ENCODE assay signal across 20 cellular contexts in the genomic region with DNA sequence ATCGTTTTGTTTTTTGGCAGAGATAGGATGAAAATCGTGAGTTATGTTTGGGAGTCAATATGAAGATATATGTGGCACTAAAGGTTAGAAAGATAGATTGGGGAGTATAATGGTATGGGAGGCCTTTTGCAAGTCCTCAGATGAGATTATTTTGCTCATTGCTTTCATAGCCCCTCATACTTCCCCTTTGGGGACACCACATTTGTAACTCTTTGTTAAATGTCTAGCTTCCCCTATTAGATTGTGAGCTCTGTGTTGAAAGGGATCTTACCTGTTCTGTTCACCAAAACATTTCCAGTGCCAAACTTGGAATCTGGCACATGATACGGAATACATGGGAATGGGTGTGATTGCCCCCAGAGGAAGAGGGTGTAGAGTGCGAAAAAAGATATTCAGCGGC.
"Had no signal": no experiment of that assay in that cellular context is flagged by ENCODE, and none has a peak within 500 bp of the region (broad histone marks: within the 10 kb centered on the region; RNA-seq: fewer than 3 reads in every experiment).

No MANE protein-coding gene starts in this region.

- H3K4me1 ChIP-seq: colonic mucosa, upper lobe of left lung had no signal

- H3K27me3 ChIP-seq: colonic mucosa, dorsolateral prefrontal cortex, upper lobe of left lung had no signal

- H3K27me3 Mint-ChIP-seq: activated CD4-positive, alpha-beta T cell treated with anti-CD3 and anti-CD28 coated beads, Interleukin-2, amount 10 ng/mL, durations not matched to agents 24 days and 14 days; activated CD8-positive, alpha-beta memory T cell treated with anti-CD3 and anti-CD28 coated beads, Interleukin-2, amount 10 ng/mL, durations not matched to agents 7 days and 5 days; activated CD8-positive, alpha-beta T cell treated with anti-CD3 and anti-CD28 coated beads for 36 hours; activated naive CD4-positive, alpha-beta T cell treated with anti-CD3 and anti-CD28 coated beads, Interleukin-2, amount 10 ng/mL, durations not matched to agents 7 days and 5 days; effector memory CD8-positive, alpha-beta T cell; progenitor cell of endocrine pancreas; T-cell had no signal

- H3K4me1 Mint-ChIP-seq: activated CD4-positive, alpha-beta T cell treated with anti-CD3 and anti-CD28 coated beads, Interleukin-2, amount 10 ng/mL, durations not matched to agents 24 days and 14 days; activated CD8-positive, alpha-beta memory T cell treated with anti-CD3 and anti-CD28 coated beads, Interleukin-2, amount 10 ng/mL, durations not matched to agents 7 days and 5 days had no signal

- H3K27ac Mint-ChIP-seq: activated CD4-positive, alpha-beta T cell treated with anti-CD3 and anti-CD28 coated beads, Interleukin-2, amount 10 ng/mL, durations not matched to agents 24 days and 14 days; activated CD8-positive, alpha-beta memory T cell treated with anti-CD3 and anti-CD28 coated beads, Interleukin-2, amount 10 ng/mL, durations not matched to agents 7 days and 5 days; activated CD8-positive, alpha-beta T cell treated with anti-CD3 and anti-CD28 coated beads for 36 hours; activated naive CD4-positive, alpha-beta T cell treated with anti-CD3 and anti-CD28 coated beads, Interleukin-2, amount 10 ng/mL, durations not matched to agents 7 days and 5 days; effector memory CD8-positive, alpha-beta T cell; natural killer cell; progenitor cell of endocrine pancreas; T-cell had no signal

- ATAC-seq: activated CD4-positive, CD25-positive, alpha-beta regulatory T cell treated with anti-CD3 and anti-CD28 coated beads, Interleukin-2, amount 50 U/mL, for 24 hours; activated CD8-positive, alpha-beta memory T cell treated with anti-CD3 and anti-CD28 coated beads, Interleukin-2, amount 10 ng/mL, durations not matched to agents 7 days and 5 days; activated CD8-positive, alpha-beta T cell treated with anti-CD3 and anti-CD28 coated beads for 36 hours; effector memory CD8-positive, alpha-beta T cell; esophagus mucosa; left ventricle myocardium superior; stimulated activated naive CD8-positive, alpha-beta T cell treated with anti-CD3 and anti-CD28 coated beads, Interleukin-15, Interleukin-2, amounts not matched to agents 100 U/mL and 50 U/mL, for 24 hours; T-cell had no signal

- H3K4me3 ChIP-seq: colonic mucosa, dorsolateral prefrontal cortex, upper lobe of left lung had no signal

- H3K9me3 Mint-ChIP-seq: effector memory CD8-positive, alpha-beta T cell had no signal

- H3K9me3 ChIP-seq: colonic mucosa had no signal

- H3K4me3 Mint-ChIP-seq: activated CD4-positive, alpha-beta T cell treated with anti-CD3 and anti-CD28 coated beads, Interleukin-2, amount 10 ng/mL, durations not matched to agents 24 days and 14 days; activated CD8-positive, alpha-beta memory T cell treated with anti-CD3 and anti-CD28 coated beads, Interleukin-2, amount 10 ng/mL, durations not matched to agents 7 days and 5 days; activated CD8-positive, alpha-beta T cell treated with anti-CD3 and anti-CD28 coated beads for 36 hours; activated naive CD4-positive, alpha-beta T cell treated with anti-CD3 and anti-CD28 coated beads, Interleukin-2, amount 10 ng/mL, durations not matched to agents 7 days and 5 days; effector memory CD8-positive, alpha-beta T cell; natural killer cell; T-cell had no signal

- H3K36me3 Mint-ChIP-seq: activated naive CD4-positive, alpha-beta T cell treated with anti-CD3 and anti-CD28 coated beads, Interleukin-2, amount 10 ng/mL, durations not matched to agents 7 days and 5 days; natural killer cell had no signal

- H3K27ac ChIP-seq: colonic mucosa, dorsolateral prefrontal cortex, upper lobe of left lung had no signal

- H3K36me3 ChIP-seq: colonic mucosa had no signal

- DNase-seq: activated CD4-positive, alpha-beta T cell treated with anti-CD3 and anti-CD28 coated beads, Interleukin-2, amount 10 ng/mL, durations not matched to agents 24 days and 14 days; activated CD8-positive, alpha-beta memory T cell treated with anti-CD3 and anti-CD28 coated beads, Interleukin-2, amount 10 ng/mL, durations not matched to agents 7 days and 5 days; activated CD8-positive, alpha-beta T cell treated with anti-CD3 and anti-CD28 coated beads for 36 hours; activated effector memory CD4-positive, alpha-beta T cell treated with anti-CD3 and anti-CD28 coated beads, Interleukin-2, amount 50 U/mL, for 16 hours; activated naive CD4-positive, alpha-beta T cell treated with anti-CD3 and anti-CD28 coated beads, Interleukin-2, amount 10 ng/mL, durations not matched to agents 7 days and 5 days; activated T-cell treated with anti-CD3 and anti-CD28 coated beads for 4 hours; amygdala; colonic mucosa; dorsolateral prefrontal cortex; effector memory CD8-positive, alpha-beta T cell; left ventricle myocardium superior; mesenchymal stem cell; natural killer cell; stimulated activated CD4-positive, alpha-beta T cell treated with anti-CD3 and anti-CD28 coated beads, Interleukin-4, amount 100 ng/mL, for 1 hour; stimulated activated naive CD8-positive, alpha-beta T cell treated with anti-CD3 and anti-CD28 coated beads, Interleukin-15, Interleukin-2, amounts not matched to agents 100 U/mL and 50 U/mL, for 24 hours; T-cell; upper lobe of left lung had no signal
